28 cellular contexts compared by ENCODE assay signal in genomic region chr4:678331-678734, GRCh38. TPM values are rescaled to one million over a fixed set of nuclear protein-coding genes. Genes with fewer than 3 reads are reported as not detected.
DNase-seq lines count a peak whose midpoint lies in the region; ATAC-seq and TF ChIP-seq lines count a peak whose summit lies in the region.
"Had no signal": no experiment of that assay in that cellular context is flagged by ENCODE, and none has a peak within 500 bp of the region (broad histone marks: within the 10 kb centered on the region; RNA-seq: fewer than 3 reads in every experiment).

No MANE protein-coding gene starts in this region.

- H3K9me2 ChIP-seq in Karpas-422 (replicated peaks; ENCODE audit: insufficient read depth, low read length), result no peaks in the 10 kb centered on the region
- H3K9me2 ChIP-seq in SU-DHL-6 (replicated peaks; ENCODE audit: insufficient read depth, low read length), result no peaks in the 10 kb centered on the region

- no peak for ATAC-seq in stimulated activated naive B cell treated with anti-CD40 and anti-IgM and Interleukin-4, amounts not matched to agents 10 μg/mL and 1 μg/mL and 100 μg/mL, for 72 hours (replicated peaks)
- no peak for ATAC-seq in foreskin keratinocyte
- ATAC-seq: activated CD8-positive, alpha-beta T cell treated with anti-CD3 and anti-CD28 coated beads, Interleukin-2, amount 10 ng/mL, durations not matched to agents 7 days and 5 days; activated naive CD8-positive, alpha-beta T cell treated with anti-CD3 and anti-CD28 coated beads, Interleukin-2, amount 50 U/mL, for 24 hours; GM12878; left lung; SK-N-SH treated with all-trans-retinoic acid at 6 μM for 48 hours; upper lobe of right lung had no signal

- H3K27me3 ChIP-seq in Karpas-422 (ENCODE audit: low read length) (no peaks in the 10 kb centered on the region), SU-DHL-6 (ENCODE audit: low read length) (no peaks in the 10 kb centered on the region), mucosa of rectum (ENCODE audit: control insufficient read depth in 2 of 2, insufficient read depth in 2 of 2, low read length in 2 of 2) (no peaks in the 10 kb centered on the region), foreskin keratinocyte (no peaks in the 10 kb centered on the region)
- H3K27me3 ChIP-seq: left lung, ovary, upper lobe of right lung had no signal

- H3K4me2 ChIP-seq in Karpas-422 (ENCODE audit: low read depth, low read length, poor library complexity, severe bottlenecking) (peak overlapping the region; percentile 98), SU-DHL-6 (ENCODE audit: low read depth, low read length, poor library complexity, severe bottlenecking) (peak overlapping the region; percentile 69)

- no peaks in the 10 kb centered on the region for H3K9me3 Mint-ChIP-seq in stimulated activated naive B cell treated with anti-CD40 and anti-IgM and Interleukin-4, amounts not matched to agents 10 μg/mL and 1 μg/mL and 100 μg/mL, for 72 hours
- H3K9me3 Mint-ChIP-seq: activated naive CD8-positive, alpha-beta T cell treated with anti-CD3 and anti-CD28 coated beads, Interleukin-2, amount 50 U/mL, for 24 hours; CD4-positive, CD25-positive, alpha-beta regulatory T cell; dendritic cell treated with granulocyte-macrophage colony-stimulating factor and Interleukin-4, amounts not matched to agents 40 ng/mL and 50 ng/mL, for 4 days; IgD-negative memory B cell; mesothelial cell of epicardium; nephron progenitor cell had no signal

- no peaks in the 10 kb centered on the region for H3K27me3 Mint-ChIP-seq in stimulated activated naive B cell treated with anti-CD40 and anti-IgM and Interleukin-4, amounts not matched to agents 10 μg/mL and 1 μg/mL and 100 μg/mL, for 72 hours
- H3K27me3 Mint-ChIP-seq: activated naive CD8-positive, alpha-beta T cell treated with anti-CD3 and anti-CD28 coated beads, Interleukin-2, amount 50 U/mL, for 24 hours had no signal

- H3K9me3 ChIP-seq in Karpas-422 (ENCODE audit: low read length) (no peaks in the 10 kb centered on the region), SU-DHL-6 (ENCODE audit: insufficient read depth, low read length) (no peaks in the 10 kb centered on the region), mucosa of rectum (ENCODE audit: control insufficient read depth in 2 of 2, low read length in 2 of 2) (no peaks in the 10 kb centered on the region)
- H3K9me3 ChIP-seq: left lung, ovary, upper lobe of right lung had no signal

- peak overlapping the region; percentile 25 for H3K27ac Mint-ChIP-seq in stimulated activated naive B cell treated with anti-CD40 and anti-IgM and Interleukin-4, amounts not matched to agents 10 μg/mL and 1 μg/mL and 100 μg/mL, for 72 hours
- H3K27ac Mint-ChIP-seq: activated CD8-positive, alpha-beta T cell treated with anti-CD3 and anti-CD28 coated beads, Interleukin-2, amount 10 ng/mL, durations not matched to agents 7 days and 5 days; activated naive CD8-positive, alpha-beta T cell treated with anti-CD3 and anti-CD28 coated beads, Interleukin-2, amount 50 U/mL, for 24 hours; dendritic cell treated with granulocyte-macrophage colony-stimulating factor and Interleukin-4, amounts not matched to agents 40 ng/mL and 50 ng/mL, for 4 days; mesothelial cell of epicardium; nephron progenitor cell had no signal

- peaks cover 32% of the 10 kb centered on the region for H3F3A ChIP-seq in SU-DHL-6 (ENCODE audit: insufficient read depth)

- DNase-seq in Karpas-422, result no peak
- DNase-seq in stimulated activated naive B cell treated with anti-CD40 and anti-IgM and Interleukin-4, amounts not matched to agents 10 μg/mL and 1 μg/mL and 100 μg/mL, for 72 hours, result no peak
- no peak for DNase-seq in foreskin keratinocyte
- no peak for DNase-seq in activated naive CD4-positive, alpha-beta T cell (lab: John Stamatoyannopoulos, UW)
- DNase-seq in GM19238 (ENCODE audit: insufficient read length, low spot score), result no peak
- DNase-seq: activated CD8-positive, alpha-beta T cell treated with anti-CD3 and anti-CD28 coated beads, Interleukin-2, amount 10 ng/mL, durations not matched to agents 7 days and 5 days; activated naive CD8-positive, alpha-beta T cell treated with anti-CD3 and anti-CD28 coated beads, Interleukin-2, amount 50 U/mL, for 24 hours; activated T-cell treated with anti-CD3 and anti-CD28 coated beads for 4 hours; CD4-positive, CD25-positive, alpha-beta regulatory T cell; central memory CD4-positive, alpha-beta T cell; EL; NCI-H1105; NCI-H226; nephron progenitor cell; ovary; retina; stimulated activated CD4-positive, alpha-beta T cell treated with anti-CD3 and anti-CD28 coated beads, Interleukin-2, amount 100 ng/mL, for 48 hours; upper lobe of right lung had no signal

- H3K9ac ChIP-seq in Karpas-422 (ENCODE audit: low read length) (peak overlapping the region; percentile 55), SU-DHL-6 (ENCODE audit: low read length) (peak overlapping the region; percentile 89), mucosa of rectum (ENCODE audit: low read depth in 1 of 2, low read length in 2 of 2) (peak overlapping the region in 1 of 2 donors; percentile 7)
- H3K9ac ChIP-seq: GM23248 had no signal

- peaks cover 2 to 7% of the 10 kb centered on the region in 2 donors for H3K36me3 Mint-ChIP-seq in stimulated activated naive B cell treated with anti-CD40 and anti-IgM and Interleukin-4, amounts not matched to agents 10 μg/mL and 1 μg/mL and 100 μg/mL, for 72 hours
- H3K36me3 Mint-ChIP-seq: CD4-positive, CD25-positive, alpha-beta regulatory T cell had no signal

- peaks cover 2% of the 10 kb centered on the region for H3K36me3 ChIP-seq in Karpas-422 (ENCODE audit: insufficient read depth, low read length)
- no peaks in the 10 kb centered on the region for H3K36me3 ChIP-seq in SU-DHL-6 (ENCODE audit: low read length)
- H3K36me3 ChIP-seq in mucosa of rectum (ENCODE audit: control insufficient read depth in 2 of 2, insufficient read depth in 2 of 2, low read length in 2 of 2), result no peaks in the 10 kb centered on the region
- H3K36me3 ChIP-seq: left lung, ovary, upper lobe of right lung had no signal

- peaks cover 17% of the 10 kb centered on the region for H3K79me2 ChIP-seq in Karpas-422 (ENCODE audit: low read length)
- H3K79me2 ChIP-seq in SU-DHL-6 (ENCODE audit: insufficient read depth, low read length), result peaks cover 4% of the 10 kb centered on the region

- peaks cover 23 to 53% of the 10 kb centered on the region in 2 donors for H3K4me1 Mint-ChIP-seq in stimulated activated naive B cell treated with anti-CD40 and anti-IgM and Interleukin-4, amounts not matched to agents 10 μg/mL and 1 μg/mL and 100 μg/mL, for 72 hours

- H3K4me3 ChIP-seq in Karpas-422 (ENCODE audit: low read length) (no peak overlapping the region; the same call in 1 of the 2 replicates), SU-DHL-6 (ENCODE audit: insufficient read depth, low read length, poor library complexity, severe bottlenecking) (no peak overlapping the region), mucosa of rectum (ENCODE audit: low read length in 2 of 2) (peak overlapping the region; percentile 5 to 45)
- H3K4me3 ChIP-seq: GM12878, GM23248, left lung, ovary, upper lobe of right lung had no signal

- peaks cover 46% of the 10 kb centered on the region for H3K4me1 ChIP-seq in Karpas-422 (ENCODE audit: low read length)
- H3K4me1 ChIP-seq in mucosa of rectum (ENCODE audit: control insufficient read depth in 2 of 2, insufficient read depth in 2 of 2, low read length in 2 of 2), result peaks cover 36 to 47% of the 10 kb centered on the region in 2 donors
- H3K4me1 ChIP-seq in foreskin keratinocyte, result no peaks in the 10 kb centered on the region

- H2AFZ ChIP-seq in Karpas-422 (ENCODE audit: low read length) (no peak overlapping the region), SU-DHL-6 (ENCODE audit: low read depth, low read length, severe bottlenecking) (no peak overlapping the region)
- H2AFZ ChIP-seq: GM23248 had no signal

- H3K27ac ChIP-seq in Karpas-422 (ENCODE audit: low read length) (peak overlapping the region; percentile 97), SU-DHL-6 (ENCODE audit: low read depth, low read length) (peak overlapping the region; percentile 98), mucosa of rectum (ENCODE audit: low read depth in 2 of 2, low read length in 2 of 2) (peak overlapping the region in 1 of 2 donors; percentile 9), foreskin keratinocyte (no peak overlapping the region)
- H3K27ac ChIP-seq: GM23248, left lung, ovary, upper lobe of right lung had no signal

- no peak overlapping the region for H3K4me3 Mint-ChIP-seq in stimulated activated naive B cell treated with anti-CD40 and anti-IgM and Interleukin-4, amounts not matched to agents 10 μg/mL and 1 μg/mL and 100 μg/mL, for 72 hours
- H3K4me3 Mint-ChIP-seq: activated CD8-positive, alpha-beta T cell treated with anti-CD3 and anti-CD28 coated beads, Interleukin-2, amount 10 ng/mL, durations not matched to agents 7 days and 5 days; activated naive CD8-positive, alpha-beta T cell treated with anti-CD3 and anti-CD28 coated beads, Interleukin-2, amount 50 U/mL, for 24 hours; dendritic cell treated with granulocyte-macrophage colony-stimulating factor and Interleukin-4, amounts not matched to agents 40 ng/mL and 50 ng/mL, for 4 days; mesothelial cell of epicardium; nephron progenitor cell had no signal

- H4K20me1 ChIP-seq in Karpas-422 (ENCODE audit: insufficient read depth, low read depth, low read length), result peaks cover 9% of the 10 kb centered on the region; the same call in 1 of the 2 replicates
- H4K20me1 ChIP-seq in SU-DHL-6 (ENCODE audit: low read depth, low read length), result no peaks in the 10 kb centered on the region

- TF ChIP-seq CTCF in SU-DHL-6 (IDR thresholded peaks at IDR 0.05; ENCODE audit: insufficient read depth, low read length, poor library complexity, severe bottlenecking), result no peak
- no peak for TF ChIP-seq CTCF in foreskin keratinocyte (conservative IDR thresholded peaks at IDR 0.05)

RNA-seq across cellular contexts. Expression of gene MYL5, which starts 4.0 kb away (rescaled TPM):
- total RNA-seq in Karpas-422 (2014; rRNA removed; shearing (Covaris generic); ENCODE audit: low replicate concordance), result 50.5 and 72.2 TPM in 2 replicates
- total RNA-seq in foreskin keratinocyte, result 5.0 and 5.1 TPM in 2 replicates
- 5.3 and 6.5 TPM in 2 replicates for polyA plus RNA-seq in foreskin keratinocyte

RNA-seq across cellular contexts. Expression of gene ATP5ME, which starts 4.3 kb away (rescaled TPM):
- 334 and 357 TPM in 2 replicates for total RNA-seq in Karpas-422 (2014; rRNA removed; shearing (Covaris generic); ENCODE audit: low replicate concordance)
- total RNA-seq in foreskin keratinocyte, result 578 and 609 TPM in 2 replicates
- polyA plus RNA-seq in foreskin keratinocyte, result 880 and 886 TPM in 2 replicates

RNA-seq across cellular contexts. Expression of gene SLC49A3, which starts 10.6 kb away (rescaled TPM):
- total RNA-seq in Karpas-422 (2014; rRNA removed; shearing (Covaris generic); ENCODE audit: low replicate concordance), result not detected in 2 replicates
- 0.07 and 0.11 TPM in 2 replicates for total RNA-seq in foreskin keratinocyte
- 0.06 and 0.11 TPM in 2 replicates for polyA plus RNA-seq in foreskin keratinocyte

RNA-seq across cellular contexts. Expression of gene PCGF3, which starts 27.3 kb away (rescaled TPM):
- 18.0 and 18.7 TPM in 2 replicates for total RNA-seq in Karpas-422 (2014; rRNA removed; shearing (Covaris generic); ENCODE audit: low replicate concordance)
- 38.7 and 42.4 TPM in 2 replicates for total RNA-seq in foreskin keratinocyte
- 29.1 and 32.7 TPM in 2 replicates for polyA plus RNA-seq in foreskin keratinocyte

RNA-seq across cellular contexts. Expression of gene PDE6B, which starts 53.0 kb away (rescaled TPM):
- total RNA-seq in Karpas-422 (2014; rRNA removed; shearing (Covaris generic); ENCODE audit: low replicate concordance), result not detected in 2 replicates
- 0.34 and 0.81 TPM in 2 replicates for total RNA-seq in foreskin keratinocyte
- 0.34 and 0.45 TPM in 2 replicates for polyA plus RNA-seq in foreskin keratinocyte
- polyA plus RNA-seq: fibroblast of lung, GM23248 had no signal

Comparison
In these comparisons a context has a peak if more than half of its experiments do, and no peak if none do; other contexts are left out.
1. H3K4me3 ChIP-seq: peak in mucosa of rectum (2 of 2); none in Karpas-422 (single experiment) and SU-DHL-6 (single experiment).